ENCODE assay signal across 15 cellular contexts in the genomic region with DNA sequence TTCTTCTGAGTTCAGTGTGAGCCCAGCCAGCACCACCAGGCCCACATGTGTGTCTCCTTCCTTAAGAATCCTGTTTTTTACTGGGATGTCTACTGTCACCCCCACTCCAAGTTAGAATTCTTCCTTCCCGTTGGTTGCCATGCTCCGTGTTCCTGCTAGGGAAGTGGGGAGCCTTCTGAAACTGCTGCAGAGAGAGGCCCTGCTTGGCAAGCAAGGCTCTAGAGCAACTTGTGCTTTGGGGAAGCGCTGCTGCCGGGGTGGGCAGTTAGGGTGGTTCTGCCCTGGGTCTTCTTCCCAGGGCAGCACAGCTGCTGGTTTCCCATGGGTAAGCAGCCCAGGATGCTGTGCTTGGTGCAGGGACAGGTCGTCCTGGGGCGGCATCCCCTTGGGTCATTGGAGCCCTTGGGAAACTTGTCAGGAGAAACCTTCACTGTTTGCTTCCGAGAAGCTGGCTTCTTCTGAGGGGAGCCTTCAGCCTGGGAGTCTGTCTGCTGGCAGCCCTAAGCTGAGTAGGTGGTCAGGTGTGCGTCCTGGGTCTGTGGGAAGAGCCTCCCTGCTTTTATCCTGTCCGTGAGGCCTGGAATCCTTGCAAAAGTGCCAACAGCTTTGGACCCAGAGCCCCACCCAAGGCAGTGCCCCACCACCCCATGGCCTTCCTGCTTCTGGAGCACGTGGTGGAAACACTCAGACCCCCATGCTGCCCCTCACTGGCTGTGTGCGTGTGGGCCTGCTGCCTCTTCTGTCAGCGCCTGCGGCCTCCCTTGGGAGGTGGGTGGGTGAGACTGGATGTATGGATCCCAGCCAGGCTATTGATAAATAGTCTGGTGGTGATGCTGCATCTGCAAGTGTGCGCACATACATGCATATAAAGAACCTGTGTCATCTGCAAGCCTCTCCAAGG.
"Had no signal": no experiment of that assay in that cellular context is flagged by ENCODE, and none has a peak within 500 bp of the region (broad histone marks: within the 10 kb centered on the region; RNA-seq: fewer than 3 reads in every experiment).

No MANE protein-coding gene starts in this region.

- ATAC-seq: activated naive CD4-positive, alpha-beta T cell treated with anti-CD3 and anti-CD28 coated beads, Interleukin-2, amount 50 U/mL, for 72 hours; gastroesophageal sphincter; WTC11 had no signal

- FAIRE-seq: colon, kidney, urothelium cell line had no signal

- DNase-seq: activated CD4-positive, alpha-beta T cell treated with anti-CD3 and anti-CD28 coated beads, Interleukin-2, amount 50 U/mL, for 1 hour; activated T-cell treated with anti-CD3 and anti-CD28 coated beads for 4 hours; effector CD4-positive, alpha-beta T cell; kidney; stimulated activated CD4-positive, alpha-beta T cell treated with anti-CD3 and anti-CD28 coated beads, Interleukin-12 subunit alpha, Interleukin-12 subunit beta, amount 100 ng/mL, for 4 hours; stimulated activated naive CD4-positive, alpha-beta T cell treated with Interleukin-2 at 50 U/mL for 16 hours; T-helper 1 cell; testis had no signal

- H3K36me3 ChIP-seq: breast epithelium had no signal

- H3K9me3 ChIP-seq: breast epithelium, gastroesophageal sphincter, testis had no signal

- H3K4me1 ChIP-seq: breast epithelium, testis had no signal

- H3K4me3 ChIP-seq: breast epithelium, gastroesophageal sphincter, SK-N-MC, testis had no signal

- H3K27ac ChIP-seq: breast epithelium, gastroesophageal sphincter, SK-N-MC, testis had no signal

- H3K27me3 ChIP-seq: breast epithelium, gastroesophageal sphincter, testis had no signal
